Comparison of ENCODE assay signal across 1 cellular context in genomic region chr13:27251166-27252088, GRCh38.
TF ChIP-seq lines count a peak whose summit lies in the region.

RPL21 (plus strand) TSS chr13:27251558; CDS start chr13:27253777, 2,219 bp downstream.

TF ChIP-seq in HepG2, 621 proteins besides CTCF, POLR2A, EP300 and RAD21 (continued from another document and continues in another):
- no peak for TF ChIP-seq LRRFIP1 (CRISPR knock-in tag; conservative IDR thresholded peaks at IDR 0.05)
- TF ChIP-seq ZNF761 (CRISPR knock-in tag; conservative IDR thresholded peaks at IDR 0.05) = no peak
- no peak; the same call in 1 of the 2 replicates for TF ChIP-seq PRDM15 (CRISPR knock-in tag; IDR thresholded peaks at IDR 0.05)
- TF ChIP-seq FOXP1 (IDR thresholded peaks at IDR 0.05) = no peak; the same call in 1 of the 2 replicates
- TF ChIP-seq FOXP1 (CRISPR knock-in tag; IDR thresholded peaks at IDR 0.05) = peak; percentile 63; the same call in 1 of the 2 replicates
- TF ChIP-seq PHF8 (CRISPR knock-in tag; IDR thresholded peaks at IDR 0.05) = peak; percentile 100
- TF ChIP-seq POLR2G (IDR thresholded peaks at IDR 0.05; ENCODE audit: low read depth, low read length) = peak; percentile 96
- TF ChIP-seq ZNF432 (CRISPR knock-in tag; IDR thresholded peaks at IDR 0.05; ENCODE audit: borderline replicate concordance) = no peak
- TF ChIP-seq, protein P1, sequence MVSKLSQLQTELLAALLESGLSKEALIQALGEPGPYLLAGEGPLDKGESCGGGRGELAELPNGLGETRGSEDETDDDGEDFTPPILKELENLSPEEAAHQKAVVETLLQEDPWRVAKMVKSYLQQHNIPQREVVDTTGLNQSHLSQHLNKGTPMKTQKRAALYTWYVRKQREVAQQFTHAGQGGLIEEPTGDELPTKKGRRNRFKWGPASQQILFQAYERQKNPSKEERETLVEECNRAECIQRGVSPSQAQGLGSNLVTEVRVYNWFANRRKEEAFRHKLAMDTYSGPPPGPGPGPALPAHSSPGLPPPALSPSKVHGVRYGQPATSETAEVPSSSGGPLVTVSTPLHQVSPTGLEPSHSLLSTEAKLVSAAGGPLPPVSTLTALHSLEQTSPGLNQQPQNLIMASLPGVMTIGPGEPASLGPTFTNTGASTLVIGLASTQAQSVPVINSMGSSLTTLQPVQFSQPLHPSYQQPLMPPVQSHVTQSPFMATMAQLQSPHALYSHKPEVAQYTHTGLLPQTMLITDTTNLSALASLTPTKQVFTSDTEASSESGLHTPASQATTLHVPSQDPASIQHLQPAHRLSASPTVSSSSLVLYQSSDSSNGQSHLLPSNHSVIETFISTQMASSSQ (IDR thresholded peaks at IDR 0.05; ENCODE audit: low read depth) = no peak
- TF ChIP-seq, protein P1 (CRISPR knock-in tag; IDR thresholded peaks at IDR 0.05; ENCODE audit: borderline replicate concordance) = peak; percentile 63; the same call in 1 of the 2 replicates
- TF ChIP-seq ZNF574 (CRISPR knock-in tag; IDR thresholded peaks at IDR 0.05) = peak; percentile 56; the same call in 1 of the 2 replicates
- TF ChIP-seq ZMYM3 (CRISPR knock-in tag; IDR thresholded peaks at IDR 0.05) = peak; percentile 32; the same call in 1 of the 2 replicates
- TF ChIP-seq ZNF337 (CRISPR knock-in tag; IDR thresholded peaks at IDR 0.05; ENCODE audit: borderline replicate concordance, low read depth) = peak; percentile 74; the same call in 1 of the 2 replicates
- TF ChIP-seq, protein P2, sequence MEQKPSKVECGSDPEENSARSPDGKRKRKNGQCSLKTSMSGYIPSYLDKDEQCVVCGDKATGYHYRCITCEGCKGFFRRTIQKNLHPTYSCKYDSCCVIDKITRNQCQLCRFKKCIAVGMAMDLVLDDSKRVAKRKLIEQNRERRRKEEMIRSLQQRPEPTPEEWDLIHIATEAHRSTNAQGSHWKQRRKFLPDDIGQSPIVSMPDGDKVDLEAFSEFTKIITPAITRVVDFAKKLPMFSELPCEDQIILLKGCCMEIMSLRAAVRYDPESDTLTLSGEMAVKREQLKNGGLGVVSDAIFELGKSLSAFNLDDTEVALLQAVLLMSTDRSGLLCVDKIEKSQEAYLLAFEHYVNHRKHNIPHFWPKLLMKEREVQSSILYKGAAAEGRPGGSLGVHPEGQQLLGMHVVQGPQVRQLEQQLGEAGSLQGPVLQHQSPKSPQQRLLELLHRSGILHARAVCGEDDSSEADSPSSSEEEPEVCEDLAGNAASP (CRISPR knock-in tag; IDR thresholded peaks at IDR 0.05; ENCODE audit: borderline replicate concordance) = no peak
- TF ChIP-seq ZSCAN12 (CRISPR knock-in tag; IDR thresholded peaks at IDR 0.05) = no peak
- TF ChIP-seq ZNF383 (CRISPR knock-in tag; IDR thresholded peaks at IDR 0.05; ENCODE audit: borderline replicate concordance) = no peak
- TF ChIP-seq GTF2F1 (IDR thresholded peaks at IDR 0.05; ENCODE audit: low read length) = peak; percentile 41; the same call in 1 of the 2 replicates
- peak; percentile 83 for TF ChIP-seq ELF1 (CRISPR knock-in tag; IDR thresholded peaks at IDR 0.05)
- TF ChIP-seq TEF (CRISPR knock-in tag; IDR thresholded peaks at IDR 0.05) = no peak
- TF ChIP-seq ZNF790 (CRISPR knock-in tag; IDR thresholded peaks at IDR 0.05; ENCODE audit: borderline replicate concordance) = peak; percentile 81; the same call in 1 of the 2 replicates
- peak; percentile 64 for TF ChIP-seq KLF6 (CRISPR knock-in tag; IDR thresholded peaks at IDR 0.05)
- peak; percentile 49; the same call in 1 of the 2 replicates for TF ChIP-seq ZNF547 (CRISPR knock-in tag; IDR thresholded peaks at IDR 0.05)
- TF ChIP-seq ZNF530 (CRISPR knock-in tag; IDR thresholded peaks at IDR 0.05; ENCODE audit: low read depth) = no peak
- no peak for TF ChIP-seq HOXA9 (CRISPR knock-in tag; IDR thresholded peaks at IDR 0.05; ENCODE audit: borderline replicate concordance)
- TF ChIP-seq UBTF (CRISPR knock-in tag; IDR thresholded peaks at IDR 0.05) = peak; percentile 83
- TF ChIP-seq SKI (IDR thresholded peaks at IDR 0.05; ENCODE audit: partially characterized antibody) = peak; percentile 27
- no peak for TF ChIP-seq ZBTB7B (CRISPR knock-in tag; IDR thresholded peaks at IDR 0.05)
- TF ChIP-seq TRAFD1 (CRISPR knock-in tag; IDR thresholded peaks at IDR 0.05; ENCODE audit: borderline replicate concordance) = no peak
- TF ChIP-seq HMG20B (CRISPR knock-in tag; conservative IDR thresholded peaks at IDR 0.05) = no peak
- peak; percentile 82; the same call in 1 of the 2 replicates for TF ChIP-seq ATF7-NPFF (CRISPR knock-in tag; IDR thresholded peaks at IDR 0.05; ENCODE audit: low read depth)
- TF ChIP-seq CEBPG (CRISPR knock-in tag; IDR thresholded peaks at IDR 0.05) = peak; percentile 75
- TF ChIP-seq CC2D1A (CRISPR knock-in tag; IDR thresholded peaks at IDR 0.05) = no peak
- no peak for TF ChIP-seq FOXA1 (IDR thresholded peaks at IDR 0.05)
- no peak for TF ChIP-seq FOXA1 (CRISPR knock-in tag; IDR thresholded peaks at IDR 0.05)
- TF ChIP-seq HHEX (CRISPR knock-in tag; IDR thresholded peaks at IDR 0.05) = no peak; the same call in 1 of the 2 replicates
- TF ChIP-seq, protein P3, sequence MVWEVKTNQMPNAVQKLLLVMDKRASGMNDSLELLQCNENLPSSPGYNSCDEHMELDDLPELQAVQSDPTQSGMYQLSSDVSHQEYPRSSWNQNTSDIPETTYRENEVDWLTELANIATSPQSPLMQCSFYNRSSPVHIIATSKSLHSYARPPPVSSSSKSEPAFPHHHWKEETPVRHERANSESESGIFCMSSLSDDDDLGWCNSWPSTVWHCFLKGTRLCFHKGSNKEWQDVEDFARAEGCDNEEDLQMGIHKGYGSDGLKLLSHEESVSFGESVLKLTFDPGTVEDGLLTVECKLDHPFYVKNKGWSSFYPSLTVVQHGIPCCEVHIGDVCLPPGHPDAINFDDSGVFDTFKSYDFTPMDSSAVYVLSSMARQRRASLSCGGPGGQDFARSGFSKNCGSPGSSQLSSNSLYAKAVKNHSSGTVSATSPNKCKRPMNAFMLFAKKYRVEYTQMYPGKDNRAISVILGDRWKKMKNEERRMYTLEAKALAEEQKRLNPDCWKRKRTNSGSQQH (CRISPR knock-in tag; IDR thresholded peaks at IDR 0.05; ENCODE audit: low read depth) = 0 out of 2 replicates have a peak, but pooled peaks have one; percentile 40
- TF ChIP-seq ZNF839 (CRISPR knock-in tag; IDR thresholded peaks at IDR 0.05; ENCODE audit: borderline replicate concordance) = 0 out of 2 replicates have a peak, but pooled peaks have one; percentile 28
- TF ChIP-seq SRY (CRISPR knock-in tag; IDR thresholded peaks at IDR 0.05) = 0 out of 2 replicates have a peak, but pooled peaks have one; percentile 87
- TF ChIP-seq MIER2 (CRISPR knock-in tag; IDR thresholded peaks at IDR 0.05) = no peak
- peak; percentile 77 for TF ChIP-seq SRSF1 (optimal IDR thresholded peaks at IDR 0.05; ENCODE audit: low read depth, low read length)
